In genomic region chr13:96822900-96823299, GRCh38 we compare ENCODE assay signal across 9 cellular contexts.
A peak's percentile ranks its signal among the peaks of the same experiment; 100 is the strongest.
DNase-seq lines count a peak whose midpoint lies in the region; ATAC-seq and TF ChIP-seq lines count a peak whose summit lies in the region.
"Had no signal": no experiment of that assay in that cellular context is flagged by ENCODE, and none has a peak within 500 bp of the region (broad histone marks: within the 10 kb centered on the region; RNA-seq: fewer than 3 reads in every experiment).

No MANE protein-coding gene starts in this region.

- H3K9me3 ChIP-seq in osteoblast (ENCODE audit: low read depth, low read length), result no peaks in the 10 kb centered on the region
- H3K9me3 ChIP-seq: neutrophil had no signal

- H3K4me1 Mint-ChIP-seq in activated CD8-positive, alpha-beta T cell treated with anti-CD3 and anti-CD28 coated beads for 36 hours (ENCODE audit: low read depth), result no peaks in the 10 kb centered on the region
- H3K4me1 Mint-ChIP-seq in T-cell, result peaks cover 0 to 1% (median 0%) of the 10 kb centered on the region in 3 donors

- no peaks in the 10 kb centered on the region for H3K9me3 Mint-ChIP-seq in activated CD8-positive, alpha-beta T cell treated with anti-CD3 and anti-CD28 coated beads for 36 hours
- no peaks in the 10 kb centered on the region for H3K9me3 Mint-ChIP-seq in T-cell

- no peaks in the 10 kb centered on the region for H3K4me1 ChIP-seq in osteoblast (ENCODE audit: insufficient read depth, low read length)

- DNase-seq in A172 (ENCODE audit: low spot score) (peak; percentile 33), NCI-H774 (lab: John Stamatoyannopoulos, UW) (peak; percentile 13), fibroblast of pulmonary artery (ENCODE audit: low read depth) (peak; percentile 35), osteoblast (ENCODE audit: insufficient read length, low spot score, missing footprints) (no peak), T-cell (no peak)
- DNase-seq in activated CD8-positive, alpha-beta T cell treated with anti-CD3 and anti-CD28 coated beads for 36 hours, result no peak
- no peak for DNase-seq in stimulated activated CD8-positive, alpha-beta memory T cell treated with anti-CD3 and anti-CD28 coated beads, Interleukin-4, amount 100 ng/mL, for 48 hours

- CTCF ChIA-PET in activated CD8-positive, alpha-beta T cell treated with anti-CD3 and anti-CD28 coated beads for 36 hours (lab: Charles Lee), result interaction anchor here (0.8 kb wide), 1 partner anchor 135 kb away, joined by 3 read pairs; no protein-coding TSS in a partner anchor
- CTCF ChIA-PET in T-cell (lab: Charles Lee), result interaction anchor here in 1 of 2 donors (0.6 kb wide), 1 partner anchor 194 kb away, joined by 3 read pairs; no protein-coding TSS in a partner anchor

- no peak overlapping the region for H3K4me3 ChIP-seq in fibroblast of pulmonary artery (replicated peaks; ENCODE audit: low read depth, low read length)
- H3K4me3 ChIP-seq in osteoblast (ENCODE audit: insufficient read depth, low read length), result no peak overlapping the region

- no peaks in the 10 kb centered on the region for H3K36me3 ChIP-seq in osteoblast (ENCODE audit: insufficient read depth, low read length)
- H3K36me3 ChIP-seq: neutrophil had no signal

- H3K79me2 ChIP-seq in osteoblast (ENCODE audit: insufficient read depth, low read length), result no peaks in the 10 kb centered on the region

- H3K36me3 Mint-ChIP-seq in activated CD8-positive, alpha-beta T cell treated with anti-CD3 and anti-CD28 coated beads for 36 hours (ENCODE audit: low read depth), result no peaks in the 10 kb centered on the region
- no peaks in the 10 kb centered on the region for H3K36me3 Mint-ChIP-seq in T-cell

- ATAC-seq in GM19023 (IDR thresholded peaks at IDR 0.05; ENCODE audit: unreplicated experiment), result peak; percentile 62
- ATAC-seq in activated CD8-positive, alpha-beta T cell treated with anti-CD3 and anti-CD28 coated beads for 36 hours, result no peak
- no peak for ATAC-seq in T-cell (replicated peaks in 1 of 4)

- H3K4me3 Mint-ChIP-seq in activated CD8-positive, alpha-beta T cell treated with anti-CD3 and anti-CD28 coated beads for 36 hours, result no peak overlapping the region
- H3K4me3 Mint-ChIP-seq in T-cell, result no peak overlapping the region

- peak; percentile 37 for TF ChIP-seq CTCF in fibroblast of pulmonary artery (IDR thresholded peaks at IDR 0.05; ENCODE audit: low read length, missing control alignments)
- TF ChIP-seq CTCF in osteoblast (IDR thresholded peaks at IDR 0.05; ENCODE audit: extremely low read depth, low read depth, low read length), result no peak
- TF ChIP-seq CTCF in activated CD8-positive, alpha-beta T cell treated with anti-CD3 and anti-CD28 coated beads for 36 hours (IDR thresholded peaks at IDR 0.05), result no peak

- no peak overlapping the region for H3K27ac ChIP-seq in osteoblast (ENCODE audit: low read depth, low read length)
- H3K27ac ChIP-seq: neutrophil had no signal

- no peak overlapping the region for H3K4me2 ChIP-seq in osteoblast (ENCODE audit: insufficient read depth, low read length)

- no peaks in the 10 kb centered on the region for H3K27me3 ChIP-seq in osteoblast (ENCODE audit: insufficient read depth, low read length)
- H3K27me3 ChIP-seq: neutrophil had no signal

- POLR2A ChIA-PET in activated CD8-positive, alpha-beta T cell treated with anti-CD3 and anti-CD28 coated beads for 36 hours (lab: Charles Lee), result no interaction called here
- POLR2A ChIA-PET in T-cell (lab: Charles Lee), result no interaction called here

- no peaks in the 10 kb centered on the region for H4K20me1 ChIP-seq in osteoblast (ENCODE audit: insufficient read depth, low read length)

- peaks cover 2% of the 10 kb centered on the region for H3K27me3 Mint-ChIP-seq in activated CD8-positive, alpha-beta T cell treated with anti-CD3 and anti-CD28 coated beads for 36 hours
- no peaks in the 10 kb centered on the region for H3K27me3 Mint-ChIP-seq in T-cell

- no peak overlapping the region for H3K27ac Mint-ChIP-seq in activated CD8-positive, alpha-beta T cell treated with anti-CD3 and anti-CD28 coated beads for 36 hours
- H3K27ac Mint-ChIP-seq in T-cell, result no peak overlapping the region

- intact Hi-C loops in activated CD8-positive, alpha-beta T cell treated with anti-CD3 and anti-CD28 coated beads for 36 hours (cut with micrococcal nuclease), result no loop called here

- H2AFZ ChIP-seq in osteoblast (ENCODE audit: low read length), result no peak overlapping the region

Comparison
In these comparisons a context has a peak if more than half of its experiments do, and no peak if none do; other contexts are left out.
1. DNase-seq: peak in A172 (single experiment), NCI-H774 (single experiment) and fibroblast of pulmonary artery (single experiment); none in osteoblast (single experiment), activated CD8-positive, alpha-beta T cell treated with anti-CD3 and anti-CD28 coated beads for 36 hours (single experiment), stimulated activated CD8-positive, alpha-beta memory T cell treated with anti-CD3 and anti-CD28 coated beads, Interleukin-4, amount 100 ng/mL, for 48 hours (single experiment) and T-cell (0 of 34).